8 cellular contexts compared by ENCODE assay signal in genomic region chr15:74036271-74037170, GRCh38. TPM values are rescaled to one million over a fixed set of nuclear protein-coding genes. Genes with fewer than 3 reads are reported as not detected.
DNase-seq lines count a peak whose midpoint lies in the region; ATAC-seq and TF ChIP-seq lines count a peak whose summit lies in the region.

No MANE protein-coding gene starts in this region.

- H3K9me2 ChIP-seq in hepatocyte (replicated peaks; ENCODE audit: insufficient read depth): no peaks in the 10 kb centered on the region

- ATAC-seq in WTC11: peak; percentile 86
- ATAC-seq in stimulated activated effector memory CD8-positive, alpha-beta T cell treated with anti-CD3 and anti-CD28 coated beads, Interleukin-12 subunit alpha, Interleukin-12 subunit beta, amount 100 ng/mL, for 72 hours: no peak
- ATAC-seq in aorta (ENCODE audit: low FRiP score): no peak
- ATAC-seq in HG02763 (IDR thresholded peaks at IDR 0.05; ENCODE audit: unreplicated experiment): no peak
- ATAC-seq in GM18867 (IDR thresholded peaks at IDR 0.05; ENCODE audit: unreplicated experiment): no peak

- POLR2A ChIA-PET in WTC11 (lab: Charles Lee): interaction anchor here (0.6 to 1.5 kb wide), 5 partner anchors 9 to 85 kb away, joined by 3 read pairs; partner anchors contain the start of gene PML

- H3K27me3 ChIP-seq in hepatocyte (no peaks in the 10 kb centered on the region), aorta (ENCODE audit: control insufficient read depth in 1 of 2, insufficient read depth in 2 of 2, low read length in 1 of 2) (no peaks in the 10 kb centered on the region)

- H3K27me3 Mint-ChIP-seq in WTC11 (ENCODE audit: low read depth): no peaks in the 10 kb centered on the region

- no peaks in the 10 kb centered on the region for H4K20me1 ChIP-seq in hepatocyte (ENCODE audit: insufficient read depth, poor library complexity, severe bottlenecking)

- H3K4me1 Mint-ChIP-seq in WTC11: peaks cover 39% of the 10 kb centered on the region
- H3K4me1 Mint-ChIP-seq in stimulated activated effector memory CD8-positive, alpha-beta T cell treated with anti-CD3 and anti-CD28 coated beads, Interleukin-12 subunit alpha, Interleukin-12 subunit beta, amount 100 ng/mL, for 72 hours: peaks cover 13% of the 10 kb centered on the region

- no peaks in the 10 kb centered on the region for H3K36me3 ChIP-seq in hepatocyte (replicated peaks; ENCODE audit: insufficient read depth, low read depth)
- H3K36me3 ChIP-seq in aorta (ENCODE audit: control insufficient read depth in 1 of 2, insufficient read depth in 2 of 2, low read length in 1 of 2): peaks cover 5 to 8% of the 10 kb centered on the region in 2 donors

- peak; percentile 83 for DNase-seq in D341Med (ENCODE audit: low spot score)
- DNase-seq in HT1080 (ENCODE audit: low read depth): peak; percentile 55
- peak; percentile 86 for DNase-seq in WTC11 (ENCODE audit: low spot score)
- peak; percentile 79 for DNase-seq in hepatocyte (ENCODE audit: low spot score)
- DNase-seq in stimulated activated effector memory CD8-positive, alpha-beta T cell treated with anti-CD3 and anti-CD28 coated beads, Interleukin-12 subunit alpha, Interleukin-12 subunit beta, amount 100 ng/mL, for 72 hours (ENCODE audit: low spot score in 2 of 2): no peak
- DNase-seq in aorta: no peak

- H3K9me3 Mint-ChIP-seq in WTC11: no peaks in the 10 kb centered on the region
- no peaks in the 10 kb centered on the region for H3K9me3 Mint-ChIP-seq in stimulated activated effector memory CD8-positive, alpha-beta T cell treated with anti-CD3 and anti-CD28 coated beads, Interleukin-12 subunit alpha, Interleukin-12 subunit beta, amount 100 ng/mL, for 72 hours

- TF ChIP-seq CTCF in WTC11 (IDR thresholded peaks at IDR 0.05) (peak; percentile 29; the same call in 1 of the 2 replicates), hepatocyte (IDR thresholded peaks at IDR 0.05; ENCODE audit: poor library complexity) (peak; percentile 61)

- CTCF ChIA-PET in WTC11 (lab: Charles Lee): interaction anchor here (0.6 to 9.1 kb wide), 42 partner anchors 11 to 398 kb away, joined by 3 to 290 read pairs (median 5); partner anchors contain the start of genes ISLR2, LOXL1, PML and STOML1

- peak overlapping the region; percentile 31 for H3K27ac Mint-ChIP-seq in WTC11
- peak overlapping the region; percentile 50 for H3K27ac Mint-ChIP-seq in stimulated activated effector memory CD8-positive, alpha-beta T cell treated with anti-CD3 and anti-CD28 coated beads, Interleukin-12 subunit alpha, Interleukin-12 subunit beta, amount 100 ng/mL, for 72 hours

- H3K4me1 ChIP-seq in hepatocyte (ENCODE audit: insufficient read depth) (no peaks in the 10 kb centered on the region), aorta (ENCODE audit: control insufficient read depth in 1 of 2, insufficient read depth in 2 of 2, low read length in 2 of 2) (no peaks in the 10 kb centered on the region)

- no peak overlapping the region for H3K4me2 ChIP-seq in hepatocyte

- WGBS in hepatocyte (ENCODE audit: low lambda C conversion rate, missing lambda C conversion rate): 74% methylated on average over 21 of the region's 21 CpGs
- 67 to 72% methylated on average over 21 of the region's 21 CpGs for WGBS in aorta, 2 donors

- no peak overlapping the region for H3K4me3 ChIP-seq in hepatocyte
- H3K4me3 ChIP-seq in aorta (ENCODE audit: low read length in 2 of 2): no peak overlapping the region

- peaks cover 21% of the 10 kb centered on the region; the same call in 1 of the 2 replicates for H3K36me3 Mint-ChIP-seq in WTC11
- peaks cover 56% of the 10 kb centered on the region for H3K36me3 Mint-ChIP-seq in stimulated activated effector memory CD8-positive, alpha-beta T cell treated with anti-CD3 and anti-CD28 coated beads, Interleukin-12 subunit alpha, Interleukin-12 subunit beta, amount 100 ng/mL, for 72 hours

- H2AFZ ChIP-seq in hepatocyte: no peak overlapping the region

- intact Hi-C loops in aorta (cut with DNase I): loop anchor here in 1 of 2 donors (5.0 kb wide), 1 partner anchor 64 kb away; no protein-coding TSS in a partner anchor

- no peaks in the 10 kb centered on the region for H3K79me2 ChIP-seq in hepatocyte

- H3K9me3 ChIP-seq in hepatocyte (ENCODE audit: low read depth) (no peaks in the 10 kb centered on the region), aorta (ENCODE audit: control insufficient read depth, low read length) (no peaks in the 10 kb centered on the region)

- H3K4me3 Mint-ChIP-seq in WTC11: no peak overlapping the region
- no peak overlapping the region for H3K4me3 Mint-ChIP-seq in stimulated activated effector memory CD8-positive, alpha-beta T cell treated with anti-CD3 and anti-CD28 coated beads, Interleukin-12 subunit alpha, Interleukin-12 subunit beta, amount 100 ng/mL, for 72 hours

- H3K27ac ChIP-seq in hepatocyte (no peak overlapping the region), aorta (ENCODE audit: low read depth in 1 of 2, low read length in 2 of 2) (no peak overlapping the region)

TF ChIP-seq in WTC11, 78 proteins besides CTCF, POLR2A, EP300 and RAD21:
- TF ChIP-seq PRDM15 (CRISPR knock-in tag; IDR thresholded peaks at IDR 0.05) (no peak), ESRRA (CRISPR knock-in tag; IDR thresholded peaks at IDR 0.05; ENCODE audit: borderline replicate concordance) (no peak), EMX1 (CRISPR knock-in tag; IDR thresholded peaks at IDR 0.05) (no peak), FOXP1 (CRISPR knock-in tag; IDR thresholded peaks at IDR 0.05; ENCODE audit: borderline replicate concordance) (peak; percentile 50; the same call in 1 of the 2 replicates), ZNF671 (CRISPR knock-in tag; IDR thresholded peaks at IDR 0.05) (no peak)

RNA-seq across cellular contexts. Expression of gene PML, which starts 42.0 kb away (rescaled TPM):
- total RNA-seq in HT1080 (2014; rRNA removed; shearing (Covaris generic)): 31.9 and 39.2 TPM in 2 replicates
- polyA plus RNA-seq in HT1080 (2015; cell fraction: cytosol; rRNA removed): 42.1 and 51.0 TPM in 2 replicates
- polyA plus RNA-seq in HT1080 (2015; cell fraction: nucleus; rRNA removed): 58.6 and 76.8 TPM in 2 replicates
- total RNA-seq in WTC11 (2021): 39.0 to 47.7 TPM (median 40.5 TPM) in 3 replicates
- 9.7 and 15.7 TPM in 2 replicates for total RNA-seq in hepatocyte
- polyA plus RNA-seq in hepatocyte: 29.9 and 38.8 TPM in 2 replicates
- 10 to 100 TPM; 72.6 to 91.9 TPM for total RNA-seq in aorta
- 10 to 100 TPM in 1 of 2 donors, 1 to 10 TPM in 1; 8.6 to 45.5 TPM for polyA plus RNA-seq in aorta

RNA-seq across cellular contexts. Expression of gene STOML1, which starts 44.4 kb away (rescaled TPM):
- 27.5 and 28.3 TPM in 2 replicates for total RNA-seq in HT1080 (2014; rRNA removed; shearing (Covaris generic))
- polyA plus RNA-seq in HT1080 (2015; cell fraction: cytosol; rRNA removed): 8.8 and 13.8 TPM in 2 replicates
- polyA plus RNA-seq in HT1080 (2015; cell fraction: nucleus; rRNA removed): 15.5 and 15.9 TPM in 2 replicates
- total RNA-seq in WTC11 (2021) (5.0 to 5.5 TPM (median 5.4 TPM) in 3 replicates), hepatocyte (10.3 and 14.2 TPM in 2 replicates), aorta (10 to 100 TPM; 12.9 to 16.4 TPM)
- polyA plus RNA-seq in hepatocyte (19.8 and 21.0 TPM in 2 replicates), aorta (10 to 100 TPM; 10.5 to 19.2 TPM)

RNA-seq across cellular contexts. Expression of gene GOLGA6A, which starts 45.8 kb away (rescaled TPM):
- not detected in 2 replicates for total RNA-seq in HT1080 (2014; rRNA removed; shearing (Covaris generic))
- 0.02 TPM in 1 of 2 replicates, not detected in the other for polyA plus RNA-seq in HT1080 (2015; cell fraction: cytosol; rRNA removed)
- 0.10 TPM in 1 of 2 replicates, not detected in the other for polyA plus RNA-seq in HT1080 (2015; cell fraction: nucleus; rRNA removed)
- total RNA-seq in WTC11 (2021): 3.1 to 6.0 TPM (median 5.7 TPM) in 3 replicates
- not detected in 2 replicates for total RNA-seq in hepatocyte
- not detected in 2 replicates for polyA plus RNA-seq in hepatocyte
- not detected for total RNA-seq in aorta
- polyA plus RNA-seq in aorta: not detected

Comparison
In these comparisons a context has a peak if more than half of its experiments do, and no peak if none do; other contexts are left out.
1. DNase-seq: peak in D341Med (single experiment), HT1080 (single experiment), WTC11 (single experiment) and hepatocyte (single experiment); none in stimulated activated effector memory CD8-positive, alpha-beta T cell treated with anti-CD3 and anti-CD28 coated beads, Interleukin-12 subunit alpha, Interleukin-12 subunit beta, amount 100 ng/mL, for 72 hours (0 of 2) and aorta (0 of 2).